Comparison of ENCODE assay signal across 1 cellular context in genomic region chr2:11746807-11747459, GRCh38.
TF ChIP-seq lines count a peak whose summit lies in the region.

No MANE protein-coding gene starts in this region.

TF ChIP-seq in SK-N-SH treated with all-trans-retinoic acid at 6 μM for 48 hours, 23 proteins besides CTCF, POLR2A, EP300 and RAD21 (continued from another document):
- TF ChIP-seq, protein P1, sequence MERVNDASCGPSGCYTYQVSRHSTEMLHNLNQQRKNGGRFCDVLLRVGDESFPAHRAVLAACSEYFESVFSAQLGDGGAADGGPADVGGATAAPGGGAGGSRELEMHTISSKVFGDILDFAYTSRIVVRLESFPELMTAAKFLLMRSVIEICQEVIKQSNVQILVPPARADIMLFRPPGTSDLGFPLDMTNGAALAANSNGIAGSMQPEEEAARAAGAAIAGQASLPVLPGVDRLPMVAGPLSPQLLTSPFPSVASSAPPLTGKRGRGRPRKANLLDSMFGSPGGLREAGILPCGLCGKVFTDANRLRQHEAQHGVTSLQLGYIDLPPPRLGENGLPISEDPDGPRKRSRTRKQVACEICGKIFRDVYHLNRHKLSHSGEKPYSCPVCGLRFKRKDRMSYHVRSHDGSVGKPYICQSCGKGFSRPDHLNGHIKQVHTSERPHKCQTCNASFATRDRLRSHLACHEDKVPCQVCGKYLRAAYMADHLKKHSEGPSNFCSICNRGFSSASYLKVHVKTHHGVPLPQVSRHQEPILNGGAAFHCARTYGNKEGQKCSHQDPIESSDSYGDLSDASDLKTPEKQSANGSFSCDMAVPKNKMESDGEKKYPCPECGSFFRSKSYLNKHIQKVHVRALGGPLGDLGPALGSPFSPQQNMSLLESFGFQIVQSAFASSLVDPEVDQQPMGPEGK (CRISPR knock-in tag; IDR thresholded peaks at IDR 0.05; ENCODE audit: borderline replicate concordance) = no peak
